ENCODE assay signal across 8 cellular contexts in the genomic region with DNA sequence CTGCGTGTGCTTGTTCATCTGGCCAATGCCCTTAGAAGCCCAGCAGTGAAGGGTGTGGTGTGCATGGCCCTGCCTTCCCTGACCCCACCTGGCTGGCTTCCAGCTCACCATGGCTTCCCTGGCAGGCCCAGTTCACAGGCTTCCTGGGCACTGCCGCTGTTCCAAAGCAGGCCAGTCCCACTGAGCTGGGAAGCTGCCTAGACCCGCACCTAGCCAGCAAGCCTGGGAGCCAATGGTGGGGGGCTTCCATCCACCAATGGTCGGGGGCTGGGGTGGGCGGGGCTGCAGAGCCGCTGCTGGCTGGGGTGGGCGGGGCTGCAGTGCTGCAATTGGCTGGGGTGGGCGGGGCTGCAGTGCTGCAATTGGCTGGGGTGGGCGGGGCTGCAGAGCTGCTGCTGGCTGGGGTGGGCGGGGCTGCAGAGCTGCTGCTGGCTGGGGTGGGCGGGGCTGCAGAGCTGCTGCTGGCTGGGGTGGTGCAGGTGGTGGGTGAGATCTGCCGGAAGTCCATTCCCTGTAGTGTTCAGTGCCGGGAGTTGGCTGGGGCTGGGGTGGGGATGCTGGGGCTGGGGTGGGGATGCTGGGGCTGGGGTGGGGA. TPM values are rescaled to one million over a fixed set of nuclear protein-coding genes. Genes with fewer than 3 reads are reported as not detected.
DNase-seq lines count a peak whose midpoint lies in the region; ATAC-seq and TF ChIP-seq lines count a peak whose summit lies in the region.

No MANE protein-coding gene starts in this region.

- CTCF ChIA-PET in HEK293 (lab: Yijun Ruan, JAX), result interaction anchor here (0.5 to 1.2 kb wide), 3 partner anchors 16 to 181 kb away, joined by 3 to 5 read pairs (median 5); no protein-coding TSS in a partner anchor

- H3K36me3 Mint-ChIP-seq in CD4-positive, CD25-positive, alpha-beta regulatory T cell, result no peaks in the 10 kb centered on the region
- H3K36me3 Mint-ChIP-seq in activated T-helper 2 cell treated with anti-CD3 and anti-CD28 coated beads, Interferon-gamma antibody, Interleukin-2, Interleukin-4, amounts not matched to agents 10 μg/mL and 5 μg/mL and 100 μg/mL, durations not matched to agents 14 hours and 24 hours and 36 hours (ENCODE audit: low read depth), result no peaks in the 10 kb centered on the region

- ATAC-seq in CD4-positive, CD25-positive, alpha-beta regulatory T cell (ENCODE audit: low read depth in 2 of 2), result peak; percentile 62 to 66

- H3K27ac Mint-ChIP-seq in CD4-positive, CD25-positive, alpha-beta regulatory T cell, result no peak overlapping the region
- no peak overlapping the region for H3K27ac Mint-ChIP-seq in activated T-helper 2 cell treated with anti-CD3 and anti-CD28 coated beads, Interferon-gamma antibody, Interleukin-2, Interleukin-4, amounts not matched to agents 10 μg/mL and 5 μg/mL and 100 μg/mL, durations not matched to agents 14 hours and 24 hours and 36 hours

- H3K9me3 Mint-ChIP-seq in CD4-positive, CD25-positive, alpha-beta regulatory T cell, result peaks cover 0 to 5% (median 0%) of the 10 kb centered on the region in 7 donors
- no peaks in the 10 kb centered on the region for H3K9me3 Mint-ChIP-seq in activated T-helper 2 cell treated with anti-CD3 and anti-CD28 coated beads, Interferon-gamma antibody, Interleukin-2, Interleukin-4, amounts not matched to agents 10 μg/mL and 5 μg/mL and 100 μg/mL, durations not matched to agents 14 hours and 24 hours and 36 hours

- H3K4me3 Mint-ChIP-seq in CD4-positive, CD25-positive, alpha-beta regulatory T cell, result no peak overlapping the region
- H3K4me3 Mint-ChIP-seq in activated T-helper 2 cell treated with anti-CD3 and anti-CD28 coated beads, Interferon-gamma antibody, Interleukin-2, Interleukin-4, amounts not matched to agents 10 μg/mL and 5 μg/mL and 100 μg/mL, durations not matched to agents 14 hours and 24 hours and 36 hours (ENCODE audit: low read depth), result no peak overlapping the region

- no peak overlapping the region for H3K4me3 ChIP-seq in CD4-positive, CD25-positive, alpha-beta regulatory T cell (ENCODE audit: low read depth, low read length)
- H3K4me3 ChIP-seq in HEK293 (ENCODE audit: low read depth, low read length) (peak overlapping the region; percentile 38), left ventricle myocardium inferior (peak overlapping the region; percentile 61)

- intact Hi-C loops in activated T-helper 2 cell treated with anti-CD3 and anti-CD28 coated beads, Interferon-gamma antibody, Interleukin-2, Interleukin-4, amounts not matched to agents 10 μg/mL and 5 μg/mL and 100 μg/mL, durations not matched to agents 14 hours and 24 hours and 36 hours (cut with micrococcal nuclease), result no loop called here
- intact Hi-C loops in left ventricle myocardium inferior (cut with micrococcal nuclease) (no loop called here), posterior vena cava (cut with DNase I) (no loop called here)

- peaks cover 2 to 16% (median 4%) of the 10 kb centered on the region in 4 donors for H3K4me1 Mint-ChIP-seq in CD4-positive, CD25-positive, alpha-beta regulatory T cell
- H3K4me1 Mint-ChIP-seq in activated T-helper 2 cell treated with anti-CD3 and anti-CD28 coated beads, Interferon-gamma antibody, Interleukin-2, Interleukin-4, amounts not matched to agents 10 μg/mL and 5 μg/mL and 100 μg/mL, durations not matched to agents 14 hours and 24 hours and 36 hours (ENCODE audit: low read depth), result peaks cover under 1% of the 10 kb centered on the region

- peaks cover 24% of the 10 kb centered on the region for H3K4me1 ChIP-seq in CD4-positive, CD25-positive, alpha-beta regulatory T cell (ENCODE audit: control insufficient read depth, insufficient read depth, low read length, poor library complexity, severe bottlenecking)
- peaks cover 8% of the 10 kb centered on the region; the same call in 1 of the 2 replicates for H3K4me1 ChIP-seq in HEK293 (ENCODE audit: control insufficient read depth, insufficient read depth, low read length)
- H3K4me1 ChIP-seq in left ventricle myocardium inferior, result peaks cover 17% of the 10 kb centered on the region

- POLR2A ChIA-PET in HEK293 (lab: Yijun Ruan, JAX), result interaction anchor here (0.7 to 1.9 kb wide), 3 partner anchors 9 to 356 kb away, joined by 4 to 15 read pairs (median 4); no protein-coding TSS in a partner anchor

- peaks cover 2% of the 10 kb centered on the region for H3K27me3 ChIP-seq in CD4-positive, CD25-positive, alpha-beta regulatory T cell (ENCODE audit: control insufficient read depth, insufficient read depth, low read length)
- peaks cover 84% of the 10 kb centered on the region for H3K27me3 ChIP-seq in left ventricle myocardium inferior (ENCODE audit: low read depth)

- H3K27me3 Mint-ChIP-seq in CD4-positive, CD25-positive, alpha-beta regulatory T cell, result peaks cover 39% of the 10 kb centered on the region
- peaks cover 31% of the 10 kb centered on the region for H3K27me3 Mint-ChIP-seq in activated T-helper 2 cell treated with anti-CD3 and anti-CD28 coated beads, Interferon-gamma antibody, Interleukin-2, Interleukin-4, amounts not matched to agents 10 μg/mL and 5 μg/mL and 100 μg/mL, durations not matched to agents 14 hours and 24 hours and 36 hours (ENCODE audit: low read depth)

- no peaks in the 10 kb centered on the region for H3K36me3 ChIP-seq in CD4-positive, CD25-positive, alpha-beta regulatory T cell (ENCODE audit: control insufficient read depth, insufficient read depth, low read length)
- H3K36me3 ChIP-seq in HEK293 (ENCODE audit: control insufficient read depth in 2 of 2, insufficient read depth in 1 of 2, low read length in 2 of 2), result no peaks in the 10 kb centered on the region
- no peaks in the 10 kb centered on the region for H3K36me3 ChIP-seq in left ventricle myocardium inferior

- TF ChIP-seq CTCF in HEK293 (tag by site-specific recombination; IDR thresholded peaks at IDR 0.05) (no peak), left ventricle myocardium inferior (IDR thresholded peaks at IDR 0.05; ENCODE audit: borderline replicate concordance) (no peak)

- H3K9me3 ChIP-seq in CD4-positive, CD25-positive, alpha-beta regulatory T cell (ENCODE audit: control insufficient read depth in 2 of 2, low read length in 2 of 2), result no peaks in the 10 kb centered on the region
- H3K9me3 ChIP-seq in HEK293 (ENCODE audit: control insufficient read depth, insufficient read depth, low read depth, low read length) (no peaks in the 10 kb centered on the region), left ventricle myocardium inferior (replicated peaks) (peaks cover 4% of the 10 kb centered on the region)

- H3K27ac ChIP-seq in CD4-positive, CD25-positive, alpha-beta regulatory T cell (ENCODE audit: insufficient read depth, low read length, poor library complexity, severe bottlenecking), result no peak overlapping the region
- H3K27ac ChIP-seq in HEK293 (ENCODE audit: extremely low read depth, low read depth, low read length) (no peak overlapping the region), left ventricle myocardium inferior (replicated peaks) (no peak overlapping the region)

- DNase-seq in CD4-positive, CD25-positive, alpha-beta regulatory T cell, result peak; percentile 48 to 53 (median 51)
- DNase-seq in OCI-M1 (lab: John Stamatoyannopoulos, UW), result peak; percentile 41
- DNase-seq in activated T-helper 2 cell treated with anti-CD3 and anti-CD28 coated beads, Interferon-gamma antibody, Interleukin-2, Interleukin-4, amounts not matched to agents 10 μg/mL and 5 μg/mL and 100 μg/mL, durations not matched to agents 14 hours and 24 hours and 36 hours (ENCODE audit: low spot score), result peak; percentile 56
- peak; percentile 52 for DNase-seq in left ventricle myocardium inferior
- DNase-seq in stimulated activated CD4-positive, alpha-beta T cell treated with anti-CD3 and anti-CD28 coated beads, Interleukin-12 subunit alpha, Interleukin-12 subunit beta, amount 100 ng/mL, for 24 hours (ENCODE audit: low read depth in 2 of 2), result peak; percentile 26 to 62
- DNase-seq in putamen (ENCODE audit: low spot score), result no peak
- DNase-seq in posterior vena cava (ENCODE audit: low spot score), result no peak

RNA-seq across cellular contexts. Expression of gene CALY, which starts 12.4 kb away (rescaled TPM):
- 1.8 TPM for total RNA-seq in CD4-positive, CD25-positive, alpha-beta regulatory T cell
- polyA plus RNA-seq in CD4-positive, CD25-positive, alpha-beta regulatory T cell, result 1 to 10 TPM in 2 of 4 donors, under 1 TPM in 2; 0.76 to 1.3 (median 1.00) TPM
- total RNA-seq in activated T-helper 2 cell treated with anti-CD3 and anti-CD28 coated beads, Interferon-gamma antibody, Interleukin-2, Interleukin-4, amounts not matched to agents 10 μg/mL and 5 μg/mL and 100 μg/mL, durations not matched to agents 14 hours and 24 hours and 36 hours, result not detected in 2 replicates
- not detected for total RNA-seq in left ventricle myocardium inferior
- not detected for total RNA-seq in posterior vena cava

RNA-seq across cellular contexts. Expression of gene ZNF511, which starts 15.6 kb away (rescaled TPM):
- total RNA-seq in CD4-positive, CD25-positive, alpha-beta regulatory T cell, result 29.1 TPM
- 10 to 100 TPM; 67.5 to 96.4 (median 78.7) TPM for polyA plus RNA-seq in CD4-positive, CD25-positive, alpha-beta regulatory T cell
- 88.4 and 89.7 TPM in 2 replicates for total RNA-seq in activated T-helper 2 cell treated with anti-CD3 and anti-CD28 coated beads, Interferon-gamma antibody, Interleukin-2, Interleukin-4, amounts not matched to agents 10 μg/mL and 5 μg/mL and 100 μg/mL, durations not matched to agents 14 hours and 24 hours and 36 hours
- total RNA-seq in left ventricle myocardium inferior (40.5 TPM), posterior vena cava (10 to 100 TPM; 27.4 to 30.7 TPM)

RNA-seq across cellular contexts. Expression of gene TUBGCP2, which starts 15.6 kb away (rescaled TPM):
- total RNA-seq in CD4-positive, CD25-positive, alpha-beta regulatory T cell, result 73.8 TPM
- 10 to 100 TPM; 23.5 to 31.8 (median 28.1) TPM for polyA plus RNA-seq in CD4-positive, CD25-positive, alpha-beta regulatory T cell
- total RNA-seq in activated T-helper 2 cell treated with anti-CD3 and anti-CD28 coated beads, Interferon-gamma antibody, Interleukin-2, Interleukin-4, amounts not matched to agents 10 μg/mL and 5 μg/mL and 100 μg/mL, durations not matched to agents 14 hours and 24 hours and 36 hours, result 60.4 and 64.7 TPM in 2 replicates
- total RNA-seq in left ventricle myocardium inferior (38.9 TPM), posterior vena cava (10 to 100 TPM; 35.7 to 36.0 TPM)

RNA-seq across cellular contexts. Expression of gene PRAP1, which starts 22.9 kb away (rescaled TPM):
- not detected for total RNA-seq in CD4-positive, CD25-positive, alpha-beta regulatory T cell
- polyA plus RNA-seq in CD4-positive, CD25-positive, alpha-beta regulatory T cell, result not detected
- not detected in 2 replicates for total RNA-seq in activated T-helper 2 cell treated with anti-CD3 and anti-CD28 coated beads, Interferon-gamma antibody, Interleukin-2, Interleukin-4, amounts not matched to agents 10 μg/mL and 5 μg/mL and 100 μg/mL, durations not matched to agents 14 hours and 24 hours and 36 hours
- total RNA-seq in left ventricle myocardium inferior, result not detected
- total RNA-seq in posterior vena cava, result not detected

RNA-seq across cellular contexts. Expression of gene FUOM, which starts 33.5 kb away (rescaled TPM):
- total RNA-seq in CD4-positive, CD25-positive, alpha-beta regulatory T cell, result 7.1 TPM
- polyA plus RNA-seq in CD4-positive, CD25-positive, alpha-beta regulatory T cell, result 10 to 100 TPM; 12.3 to 21.9 (median 17.9) TPM
- 44.0 and 45.7 TPM in 2 replicates for total RNA-seq in activated T-helper 2 cell treated with anti-CD3 and anti-CD28 coated beads, Interferon-gamma antibody, Interleukin-2, Interleukin-4, amounts not matched to agents 10 μg/mL and 5 μg/mL and 100 μg/mL, durations not matched to agents 14 hours and 24 hours and 36 hours
- total RNA-seq in left ventricle myocardium inferior, result 5.1 TPM
- 10 to 100 TPM; 13.8 to 17.6 TPM for total RNA-seq in posterior vena cava

Comparison
In these comparisons a context has a peak if more than half of its experiments do, and no peak if none do; other contexts are left out.
1. DNase-seq: peak in CD4-positive, CD25-positive, alpha-beta regulatory T cell (3 of 3), OCI-M1 (single experiment), activated T-helper 2 cell treated with anti-CD3 and anti-CD28 coated beads, Interferon-gamma antibody, Interleukin-2, Interleukin-4, amounts not matched to agents 10 μg/mL and 5 μg/mL and 100 μg/mL, durations not matched to agents 14 hours and 24 hours and 36 hours (single experiment), left ventricle myocardium inferior (single experiment) and stimulated activated CD4-positive, alpha-beta T cell treated with anti-CD3 and anti-CD28 coated beads, Interleukin-12 subunit alpha, Interleukin-12 subunit beta, amount 100 ng/mL, for 24 hours (2 of 2); none in putamen (single experiment) and posterior vena cava (single experiment).